ENCODE assay signal across 9 cellular contexts in genomic region chr17:77666881-77667395, GRCh38.
A peak's percentile ranks its signal among the peaks of the same experiment; 100 is the strongest.
DNase-seq lines count a peak whose midpoint lies in the region; ATAC-seq and TF ChIP-seq lines count a peak whose summit lies in the region.
"Had no signal": no experiment of that assay in that cellular context is flagged by ENCODE, and none has a peak within 500 bp of the region (broad histone marks: within the 10 kb centered on the region; RNA-seq: fewer than 3 reads in every experiment).

No MANE protein-coding gene starts in this region.

- H3K4me3 ChIP-seq in KMS-11 (IDR thresholded peaks at IDR 0.05; ENCODE audit: insufficient read depth, low read depth, low read length) = no peak overlapping the region

- peaks cover 54% of the 10 kb centered on the region for H3K4me1 Mint-ChIP-seq in activated CD4-positive, alpha-beta T cell treated with anti-CD3 and anti-CD28 coated beads, Interleukin-2, amount 10 ng/mL, durations not matched to agents 7 days and 5 days
- peaks cover 19% of the 10 kb centered on the region for H3K4me1 Mint-ChIP-seq in stimulated activated memory B cell treated with anti-CD40 and anti-IgM and Interleukin-4, amounts not matched to agents 10 μg/mL and 1 μg/mL and 100 μg/mL, for 72 hours

- H4K20me1 ChIP-seq in KMS-11 (ENCODE audit: insufficient read depth) = no peaks in the 10 kb centered on the region

- H3K27me3 Mint-ChIP-seq in activated CD4-positive, alpha-beta T cell treated with anti-CD3 and anti-CD28 coated beads, Interleukin-2, amount 10 ng/mL, durations not matched to agents 7 days and 5 days = no peaks in the 10 kb centered on the region
- H3K27me3 Mint-ChIP-seq in stimulated activated memory B cell treated with anti-CD40 and anti-IgM and Interleukin-4, amounts not matched to agents 10 μg/mL and 1 μg/mL and 100 μg/mL, for 72 hours = no peaks in the 10 kb centered on the region

- H3K9me3 Mint-ChIP-seq in activated CD4-positive, alpha-beta T cell treated with anti-CD3 and anti-CD28 coated beads, Interleukin-2, amount 10 ng/mL, durations not matched to agents 7 days and 5 days = peaks cover 33% of the 10 kb centered on the region
- peaks cover 15% of the 10 kb centered on the region for H3K9me3 Mint-ChIP-seq in stimulated activated memory B cell treated with anti-CD40 and anti-IgM and Interleukin-4, amounts not matched to agents 10 μg/mL and 1 μg/mL and 100 μg/mL, for 72 hours

- peak overlapping the region; percentile 69 for H3K4me2 ChIP-seq in KMS-11

- no peaks in the 10 kb centered on the region for H3K79me2 ChIP-seq in KMS-11 (ENCODE audit: insufficient read depth, low read depth)

- H3K27me3 ChIP-seq in KMS-11 (ENCODE audit: insufficient read depth, low read depth) = no peaks in the 10 kb centered on the region

- peak overlapping the region; percentile 54 for H3K9ac ChIP-seq in KMS-11

- peak overlapping the region; percentile 98 for H3K27ac Mint-ChIP-seq in activated CD4-positive, alpha-beta T cell treated with anti-CD3 and anti-CD28 coated beads, Interleukin-2, amount 10 ng/mL, durations not matched to agents 7 days and 5 days
- H3K27ac Mint-ChIP-seq in stimulated activated memory B cell treated with anti-CD40 and anti-IgM and Interleukin-4, amounts not matched to agents 10 μg/mL and 1 μg/mL and 100 μg/mL, for 72 hours = peak overlapping the region; percentile 86

- no peak; the same call in 1 of the 2 replicates for TF ChIP-seq CTCF in KMS-11 (conservative IDR thresholded peaks at IDR 0.05; ENCODE audit: low read depth, low read length)

- H3K36me3 ChIP-seq in KMS-11 (ENCODE audit: insufficient read depth) = no peaks in the 10 kb centered on the region

- DNase-seq in activated CD4-positive, alpha-beta T cell treated with anti-CD3 and anti-CD28 coated beads, Interleukin-2, amount 10 ng/mL, durations not matched to agents 7 days and 5 days = peak; percentile 93
- DNase-seq in effector CD8-positive, alpha-beta T cell (lab: John Stamatoyannopoulos, UW) = peak; percentile 37
- DNase-seq in NCI-H2081 (lab: John Stamatoyannopoulos, UW) = no peak
- no peak for DNase-seq in left lobe of liver (ENCODE audit: low spot score)
- DNase-seq: occipital lobe had no signal

- H3K4me3 Mint-ChIP-seq in activated CD4-positive, alpha-beta T cell treated with anti-CD3 and anti-CD28 coated beads, Interleukin-2, amount 10 ng/mL, durations not matched to agents 7 days and 5 days = peak overlapping the region; percentile 77
- peak overlapping the region; percentile 72 for H3K4me3 Mint-ChIP-seq in stimulated activated memory B cell treated with anti-CD40 and anti-IgM and Interleukin-4, amounts not matched to agents 10 μg/mL and 1 μg/mL and 100 μg/mL, for 72 hours

- peak; percentile 93 for ATAC-seq in stimulated activated memory B cell treated with anti-CD40 and anti-IgM and Interleukin-4, amounts not matched to agents 10 μg/mL and 1 μg/mL and 100 μg/mL, for 72 hours
- ATAC-seq in GM18520 (IDR thresholded peaks at IDR 0.05; ENCODE audit: unreplicated experiment) = no peak
- no peak for ATAC-seq in left lobe of liver
- ATAC-seq in HG02759 (IDR thresholded peaks at IDR 0.05; ENCODE audit: unreplicated experiment) = no peak

- POLR2A ChIA-PET in activated CD4-positive, alpha-beta T cell treated with anti-CD3 and anti-CD28 coated beads, Interleukin-2, amount 10 ng/mL, durations not matched to agents 7 days and 5 days (lab: Charles Lee) = interaction anchor here (0.6 to 1.3 kb wide), 4 partner anchors 9 to 1059 kb away, joined by 3 to 7 read pairs (median 5); partner anchors contain the start of gene TNRC6C

- peaks cover 36% of the 10 kb centered on the region for H3K4me1 ChIP-seq in KMS-11 (ENCODE audit: low read depth, poor library complexity, severe bottlenecking)

- H2AFZ ChIP-seq in KMS-11 (ENCODE audit: low read depth) = peak overlapping the region; percentile 87

- H3K36me3 Mint-ChIP-seq in activated CD4-positive, alpha-beta T cell treated with anti-CD3 and anti-CD28 coated beads, Interleukin-2, amount 10 ng/mL, durations not matched to agents 7 days and 5 days (ENCODE audit: low read depth) = peaks cover 35% of the 10 kb centered on the region
- peaks cover 10% of the 10 kb centered on the region for H3K36me3 Mint-ChIP-seq in stimulated activated memory B cell treated with anti-CD40 and anti-IgM and Interleukin-4, amounts not matched to agents 10 μg/mL and 1 μg/mL and 100 μg/mL, for 72 hours

- CTCF ChIA-PET in activated CD4-positive, alpha-beta T cell treated with anti-CD3 and anti-CD28 coated beads, Interleukin-2, amount 10 ng/mL, durations not matched to agents 7 days and 5 days (lab: Charles Lee) = interaction anchor here (0.5 to 1.0 kb wide), 4 partner anchors 10 to 608 kb away, joined by 3 to 5 read pairs (median 4); no protein-coding TSS in a partner anchor

- peak overlapping the region; percentile 82 for H3K27ac ChIP-seq in KMS-11

Comparison
In these comparisons a context has a peak if more than half of its experiments do, and no peak if none do; other contexts are left out.
1. DNase-seq: peak in activated CD4-positive, alpha-beta T cell treated with anti-CD3 and anti-CD28 coated beads, Interleukin-2, amount 10 ng/mL, durations not matched to agents 7 days and 5 days (single experiment) and effector CD8-positive, alpha-beta T cell (single experiment); none in NCI-H2081 (0 of 2) and left lobe of liver (single experiment).